In the genomic region with DNA sequence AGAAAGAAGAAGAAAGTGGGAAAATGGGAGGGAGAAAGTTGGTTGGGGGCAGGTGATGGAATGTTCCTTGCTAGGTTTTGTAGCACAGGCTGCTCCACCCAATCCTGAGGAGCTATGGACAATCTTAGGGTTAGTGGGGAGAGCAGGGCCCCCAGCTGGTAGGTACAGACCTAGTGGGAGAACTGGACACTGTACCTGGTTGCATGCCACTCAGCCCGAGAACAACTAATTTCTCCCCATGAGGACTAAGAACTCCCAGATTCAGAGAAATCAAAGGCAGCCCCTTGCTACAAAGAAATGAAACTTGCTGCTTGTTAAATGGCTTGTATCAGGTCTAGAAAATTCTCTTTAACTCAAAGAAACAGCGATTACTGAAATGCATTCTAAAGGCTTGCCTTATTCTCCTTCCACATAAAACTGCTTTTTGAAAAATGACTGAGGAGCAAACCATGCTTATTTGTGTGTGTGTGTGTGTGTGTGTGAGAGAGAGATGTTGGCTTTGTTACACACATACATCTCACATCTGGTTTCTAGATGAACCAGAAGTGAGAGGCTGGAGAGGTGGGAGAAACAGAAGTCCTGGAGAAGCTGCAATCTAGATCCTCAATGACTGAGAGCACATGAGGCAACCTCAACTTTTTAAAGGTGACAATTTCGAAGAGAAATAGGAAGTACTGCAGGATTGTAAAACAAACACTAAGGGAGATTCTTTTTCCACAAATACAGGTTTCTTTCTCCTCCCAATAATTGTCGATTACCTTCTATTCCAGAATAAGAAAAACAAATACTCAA, we compare ENCODE assay signal across 16 cellular contexts. TPM values are rescaled to one million over a fixed set of nuclear protein-coding genes. Genes with fewer than 3 reads are reported as not detected.
DNase-seq lines count a peak whose midpoint lies in the region; ATAC-seq lines count a peak whose summit lies in the region.
"Had no signal": no experiment of that assay in that cellular context is flagged by ENCODE, and none has a peak within 500 bp of the region (broad histone marks: within the 10 kb centered on the region; RNA-seq: fewer than 3 reads in every experiment).

No MANE protein-coding gene starts in this region.

- H3K4me1 Mint-ChIP-seq in activated T-helper 17 cell treated with anti-CD3 and anti-CD28 coated beads, Interleukin-2, amount 50 U/mL, for 72 hours = peaks cover 83% of the 10 kb centered on the region

- H3K4me1 ChIP-seq in Karpas-422 (ENCODE audit: low read length) (peaks cover 18% of the 10 kb centered on the region), aorta (ENCODE audit: control insufficient read depth in 1 of 2, insufficient read depth in 2 of 2, low read length in 2 of 2) (no peaks in the 10 kb centered on the region)
- H3K4me1 ChIP-seq: ascending aorta, HAP-1, testis had no signal

- no peaks in the 10 kb centered on the region for H3K27me3 Mint-ChIP-seq in activated T-helper 17 cell treated with anti-CD3 and anti-CD28 coated beads, Interleukin-2, amount 50 U/mL, for 72 hours

- H3K27me3 ChIP-seq in Karpas-422 (ENCODE audit: low read length) (0 out of 2 replicates have a peak, but pooled peaks cover 4% of the 10 kb centered on the region), aorta (ENCODE audit: control insufficient read depth in 1 of 2, insufficient read depth in 2 of 2, low read length in 1 of 2) (no peaks in the 10 kb centered on the region)
- H3K27me3 ChIP-seq: ascending aorta, testis had no signal

- peak overlapping the region; percentile 5 for H3K4me2 ChIP-seq in Karpas-422 (ENCODE audit: low read depth, low read length, poor library complexity, severe bottlenecking)

- ATAC-seq in activated T-helper 17 cell treated with anti-CD3 and anti-CD28 coated beads, Interleukin-2, amount 50 U/mL, for 72 hours (replicated peaks) = no peak
- no peak for ATAC-seq in aorta (ENCODE audit: low FRiP score)
- ATAC-seq: left cardiac atrium had no signal

- 64 to 82% methylated on average over 4 of the region's 4 CpGs for WGBS in aorta, 2 donors

- H3K9me3 ChIP-seq in Karpas-422 (ENCODE audit: low read length) (no peaks in the 10 kb centered on the region), aorta (ENCODE audit: control insufficient read depth, low read length) (no peaks in the 10 kb centered on the region)
- H3K9me3 ChIP-seq: ascending aorta, HAP-1, testis had no signal

- DNase-seq in SKM-1 treated with dmso at 0.1 percent for 144 hours (lab: John Stamatoyannopoulos, UW; ENCODE audit: unreplicated experiment) = peak; percentile 49
- no peak for DNase-seq in SKM-1 (lab: John Stamatoyannopoulos, UW; ENCODE audit: unreplicated experiment)
- no peak for DNase-seq in Karpas-422
- peak; percentile 32 for DNase-seq in pons (ENCODE audit: low spot score)
- no peak for DNase-seq in GM19238 (ENCODE audit: insufficient read length, low spot score)
- DNase-seq in dermis blood vessel endothelial cell = no peak
- DNase-seq in aorta = no peak
- DNase-seq: effector CD4-positive, alpha-beta T cell; left cardiac atrium; testis had no signal

- no peaks in the 10 kb centered on the region for H3K79me2 ChIP-seq in Karpas-422 (ENCODE audit: low read length)

- no peaks in the 10 kb centered on the region for H3K9me3 Mint-ChIP-seq in activated T-helper 17 cell treated with anti-CD3 and anti-CD28 coated beads, Interleukin-2, amount 50 U/mL, for 72 hours
- H3K9me3 Mint-ChIP-seq: neural crest cell had no signal

- peak overlapping the region; percentile 80 for H3K27ac Mint-ChIP-seq in activated T-helper 17 cell treated with anti-CD3 and anti-CD28 coated beads, Interleukin-2, amount 50 U/mL, for 72 hours

- H3K27ac ChIP-seq in Karpas-422 (ENCODE audit: low read length) = no peak overlapping the region
- H3K27ac ChIP-seq in aorta (ENCODE audit: low read depth in 1 of 2, low read length in 2 of 2) = no peak overlapping the region
- H3K27ac ChIP-seq: ascending aorta, testis had no signal

- H3K9ac ChIP-seq in Karpas-422 (ENCODE audit: low read length) = no peak overlapping the region

- H2AFZ ChIP-seq in Karpas-422 (ENCODE audit: low read length) = no peak overlapping the region

- H3K4me3 ChIP-seq in Karpas-422 (ENCODE audit: low read length) (no peak overlapping the region), aorta (ENCODE audit: low read length in 2 of 2) (no peak overlapping the region)
- H3K4me3 ChIP-seq: ascending aorta, HAP-1, testis had no signal

- H3K9me2 ChIP-seq in Karpas-422 (replicated peaks; ENCODE audit: insufficient read depth, low read length) = no peaks in the 10 kb centered on the region

- no peaks in the 10 kb centered on the region for H4K20me1 ChIP-seq in Karpas-422 (ENCODE audit: insufficient read depth, low read depth, low read length)

- H3K36me3 ChIP-seq in Karpas-422 (ENCODE audit: insufficient read depth, low read length) (no peaks in the 10 kb centered on the region), aorta (ENCODE audit: control insufficient read depth in 1 of 2, insufficient read depth in 2 of 2, low read length in 1 of 2) (no peaks in the 10 kb centered on the region)
- H3K36me3 ChIP-seq: ascending aorta, HAP-1 had no signal

- H3K36me3 Mint-ChIP-seq in activated T-helper 17 cell treated with anti-CD3 and anti-CD28 coated beads, Interleukin-2, amount 50 U/mL, for 72 hours (ENCODE audit: low read depth) = peaks cover 35% of the 10 kb centered on the region

- intact Hi-C loops in aorta (cut with DNase I) = no loop called here

- H3K4me3 Mint-ChIP-seq in activated T-helper 17 cell treated with anti-CD3 and anti-CD28 coated beads, Interleukin-2, amount 50 U/mL, for 72 hours = peak overlapping the region; percentile 91
- H3K4me3 Mint-ChIP-seq: neural crest cell had no signal

RNA-seq across cellular contexts. Expression of a gene that starts 28.9 kb away (rescaled TPM):
- total RNA-seq in Karpas-422 (2014; rRNA removed; shearing (Covaris generic); ENCODE audit: low replicate concordance) = 2.7 and 2.8 TPM in 2 replicates
- 100 to 1,000 TPM in 1 of 2 donors, 10 to 100 TPM in 1; 95.7 to 153 TPM for total RNA-seq in activated T-helper 17 cell treated with anti-CD3 and anti-CD28 coated beads, Interleukin-2, amount 50 U/mL, for 72 hours
- total RNA-seq in dermis blood vessel endothelial cell = not detected in 2 replicates
- total RNA-seq in aorta = 10 to 100 TPM; 16.3 to 45.8 TPM
- 10 to 100 TPM in 1 of 2 donors, under 1 TPM in 1; 0.87 to 10.3 TPM for polyA plus RNA-seq in aorta
- total RNA-seq: A673, glomerular endothelial cell, neural crest cell had no signal

Comparison
In these comparisons a context has a peak if more than half of its experiments do, and no peak if none do; other contexts are left out.
1. DNase-seq: peak in SKM-1 treated with dmso at 0.1 percent for 144 hours (single experiment) and pons (single experiment); none in SKM-1 (single experiment), Karpas-422 (single experiment), GM19238 (single experiment), dermis blood vessel endothelial cell (single experiment) and aorta (0 of 2).